ENCODE assay signal across 8 cellular contexts in the genomic region with DNA sequence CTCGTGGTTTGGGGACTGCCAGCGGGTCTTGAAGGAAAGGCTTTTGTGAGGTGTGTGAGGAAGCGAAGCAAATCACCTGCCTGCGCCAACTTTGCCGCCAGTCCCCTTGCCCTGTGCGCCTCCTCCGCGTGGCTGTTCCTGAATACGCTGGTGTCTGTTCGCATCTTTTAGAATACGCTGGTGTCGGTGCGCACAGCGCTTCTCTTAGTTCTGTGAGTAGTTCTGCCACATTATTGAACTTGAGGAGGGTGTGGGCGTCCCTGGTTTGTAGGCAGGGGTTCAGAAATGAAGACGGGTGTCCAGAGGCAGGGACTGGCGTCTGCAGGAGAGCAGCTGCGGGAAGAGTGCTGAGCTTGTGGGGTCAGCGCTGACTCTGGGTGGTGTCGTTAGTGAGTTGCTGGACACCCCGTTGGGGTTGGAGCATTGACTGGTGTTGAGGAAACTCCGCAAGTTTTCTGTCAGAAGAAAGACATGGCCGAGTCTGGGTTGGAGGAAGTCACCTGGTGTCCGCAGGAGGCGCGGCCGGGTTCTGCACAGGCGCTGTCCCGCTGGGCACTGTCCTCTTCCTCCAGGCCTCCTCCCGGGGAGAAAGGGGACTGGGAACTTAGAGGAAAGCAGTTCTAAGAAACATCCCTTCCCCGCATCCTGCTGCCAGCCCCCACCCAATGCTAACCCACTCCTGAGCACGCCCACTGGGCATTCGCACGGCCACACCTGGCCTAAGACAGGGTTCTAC. TPM values are rescaled to one million over a fixed set of nuclear protein-coding genes. Genes with fewer than 3 reads are reported as not detected.
DNase-seq lines count a peak whose midpoint lies in the region; ATAC-seq and TF ChIP-seq lines count a peak whose summit lies in the region.

No MANE protein-coding gene starts in this region.

- H3K27ac Mint-ChIP-seq in natural killer cell: peak overlapping the region; percentile 98 to 99

- no peaks in the 10 kb centered on the region for H3K27me3 Mint-ChIP-seq in natural killer cell (ENCODE audit: low read depth in 2 of 2)

- peak; percentile 24 for ATAC-seq in GM19372 (IDR thresholded peaks at IDR 0.05; ENCODE audit: low read depth, unreplicated experiment)
- peak in 1 of 3 donors; percentile 1 for ATAC-seq in natural killer cell

- in situ Hi-C loops in ACHN (cut with HindIII; ENCODE audit: low pct_ligation_motif_present, low pct_unique_long_range_greater_than_20kb, low sequenced_read_pairs): no loop called here

- H3K4me3 Mint-ChIP-seq in natural killer cell: peak overlapping the region; percentile 99

- H3K4me1 ChIP-seq in HUES64 (ENCODE audit: insufficient read depth, low read length) (peaks cover 9% of the 10 kb centered on the region), urinary bladder (ENCODE audit: insufficient read depth) (peaks cover 2% of the 10 kb centered on the region)

- DNase-seq in activated CD4-positive, alpha-beta T cell treated with anti-CD3 and anti-CD28 coated beads, Interleukin-2, amount 50 U/mL, for 24 hours (ENCODE audit: low read depth in 1 of 2, low spot score in 1 of 2): peak; percentile 20 to 27
- peak; percentile 19 for DNase-seq in fibroblast of gingiva (ENCODE audit: low read depth)
- DNase-seq in natural killer cell: no peak
- DNase-seq in ACHN: no peak

- intact Hi-C loops in natural killer cell (cut with micrococcal nuclease): no loop called here

- H3K9ac ChIP-seq in HUES64 (ENCODE audit: low read depth, low read length): peak overlapping the region; percentile 97

- H3K4me3 ChIP-seq in HUES64 (ENCODE audit: low read length) (peak overlapping the region; percentile 92), urinary bladder (ENCODE audit: low read depth, low read length) (peak overlapping the region; percentile 74)

- peaks cover 0 to 2% of the 10 kb centered on the region in 2 donors for H3K9me3 Mint-ChIP-seq in natural killer cell

- H3K36me3 ChIP-seq in HUES64 (ENCODE audit: insufficient read depth, low read length): peaks cover 45% of the 10 kb centered on the region
- no peaks in the 10 kb centered on the region for H3K36me3 ChIP-seq in urinary bladder (ENCODE audit: insufficient read depth)

- H3K36me3 Mint-ChIP-seq in natural killer cell: no peaks in the 10 kb centered on the region

- H3K9me3 ChIP-seq in HUES64 (ENCODE audit: insufficient read depth, low read depth, low read length): no peaks in the 10 kb centered on the region; the same call in 1 of the 2 replicates

- 5% methylated on average over 34 of the region's 34 CpGs for WGBS in HUES64
- WGBS in urinary bladder: 4% methylated on average over 34 of the region's 34 CpGs

- H3K27ac ChIP-seq in C4-2B: peak overlapping the region; percentile 92
- H3K27ac ChIP-seq in HUES64 (ENCODE audit: low read depth, low read length): peak overlapping the region; percentile 89
- peak overlapping the region; percentile 92 for H3K27ac ChIP-seq in urinary bladder (ENCODE audit: low read depth)

- H3K27me3 ChIP-seq in HUES64 (ENCODE audit: insufficient read depth, low read length): no peaks in the 10 kb centered on the region

- H3K4me1 Mint-ChIP-seq in natural killer cell: peaks cover 50% of the 10 kb centered on the region in 2 donors

- TF ChIP-seq CTCF in C4-2B (conservative IDR thresholded peaks at IDR 0.05) (no peak), natural killer cell (IDR thresholded peaks at IDR 0.05) (no peak)

RNA-seq across cellular contexts. Expression of a gene that starts 1.0 kb away (rescaled TPM):
- polyA plus RNA-seq in HUES64 (2013, experiment 1 of 2): 8.9 TPM
- 9.0 TPM for polyA plus RNA-seq in HUES64 (2013, experiment 2 of 2)
- total RNA-seq in natural killer cell (10 to 100 TPM in 2 of 3 donors, 1 to 10 TPM in 1; 7.9 to 16.1 (median 15.1) TPM), urinary bladder (34.3 TPM)
- polyA plus RNA-seq in urinary bladder: 2.6 TPM

Comparison
In these comparisons a context has a peak if more than half of its experiments do, and no peak if none do; other contexts are left out.
1. DNase-seq: peak in activated CD4-positive, alpha-beta T cell treated with anti-CD3 and anti-CD28 coated beads, Interleukin-2, amount 50 U/mL, for 24 hours (2 of 2) and fibroblast of gingiva (single experiment); none in natural killer cell (single experiment) and ACHN (single experiment).
2. Peak in every context shown above with its lines, with median percentiles within 50 percentile points of each other: H3K27ac ChIP-seq.